Comparison of ENCODE assay signal across 17 cellular contexts in genomic region chr2:43038034-43038719, GRCh38.
DNase-seq lines count a peak whose midpoint lies in the region; ATAC-seq and TF ChIP-seq lines count a peak whose summit lies in the region.
"Had no signal": no experiment of that assay in that cellular context is flagged by ENCODE, and none has a peak within 500 bp of the region (broad histone marks: within the 10 kb centered on the region; RNA-seq: fewer than 3 reads in every experiment).

No MANE protein-coding gene starts in this region.

- DNase-seq in right cardiac atrium: peak in 2 of 3 donors; percentile 51 to 72
- no peak for DNase-seq in Right ventricle myocardium inferior (ENCODE audit: missing footprints)
- DNase-seq in body of pancreas: no peak
- peak in 1 of 2 experiments; percentile 72 for DNase-seq in mesothelial cell of epicardium (ENCODE audit: low spot score in 2 of 2, unreplicated experiment in 2 of 2)
- DNase-seq in foreskin melanocyte: no peak
- no peak for DNase-seq in CD4-positive, alpha-beta memory T cell
- DNase-seq: activated CD4-positive, alpha-beta memory T cell treated with anti-CD3 and anti-CD28 coated beads for 36 hours; brain microvascular endothelial cell; effector memory CD4-positive, alpha-beta T cell; naive B cell; NCI-H1417; NCI-H524; substantia nigra; T-helper 9 cell had no signal

- peaks cover 67% of the 10 kb centered on the region for H3K4me1 Mint-ChIP-seq in mesothelial cell of epicardium
- peaks cover 0 to 4% (median under 1%) of the 10 kb centered on the region in 4 donors for H3K4me1 Mint-ChIP-seq in CD4-positive, alpha-beta memory T cell
- H3K4me1 Mint-ChIP-seq: naive B cell had no signal

- H3K27me3 ChIP-seq in right cardiac atrium (ENCODE audit: control insufficient read depth, insufficient read depth) (no peaks in the 10 kb centered on the region), body of pancreas (no peaks in the 10 kb centered on the region)
- no peaks in the 10 kb centered on the region for H3K27me3 ChIP-seq in CD4-positive, alpha-beta memory T cell (ENCODE audit: insufficient read depth, low read length)
- H3K27me3 ChIP-seq: brain microvascular endothelial cell had no signal

- ATAC-seq in right cardiac atrium: peak in 1 of 2 donors; percentile 31
- no peak for ATAC-seq in Right ventricle myocardium inferior
- ATAC-seq in body of pancreas: peak; percentile 41
- ATAC-seq in HG03378 (IDR thresholded peaks at IDR 0.05; ENCODE audit: unreplicated experiment): no peak
- no peak for ATAC-seq in HG02678 (IDR thresholded peaks at IDR 0.05; ENCODE audit: unreplicated experiment)

- no peaks in the 10 kb centered on the region for H3K9me3 Mint-ChIP-seq in mesothelial cell of epicardium
- H3K9me3 Mint-ChIP-seq in CD4-positive, alpha-beta memory T cell: no peaks in the 10 kb centered on the region
- H3K9me3 Mint-ChIP-seq: activated CD4-positive, alpha-beta memory T cell treated with anti-CD3 and anti-CD28 coated beads for 36 hours; activated T-helper 2 cell treated with anti-CD3 and anti-CD28 coated beads, Interferon-gamma antibody, Interleukin-2, Interleukin-4, amounts not matched to agents 10 μg/mL and 5 μg/mL and 100 μg/mL, durations not matched to agents 14 hours and 24 hours and 36 hours; naive B cell had no signal

- no peak overlapping the region for H3K4me3 ChIP-seq in right cardiac atrium (ENCODE audit: low read length)
- H3K4me3 ChIP-seq in body of pancreas: no peak overlapping the region
- H3K4me3 ChIP-seq in CD4-positive, alpha-beta memory T cell (ENCODE audit: low read length in 2 of 2): no peak overlapping the region

- TF ChIP-seq CTCF in body of pancreas (IDR thresholded peaks at IDR 0.05): no peak
- TF ChIP-seq CTCF in mesothelial cell of epicardium (IDR thresholded peaks at IDR 0.05; ENCODE audit: unreplicated experiment): no peak

- WGBS in right cardiac atrium: 57% methylated on average over 9 of the region's 9 CpGs
- WGBS in body of pancreas, 2 donors: 37 to 50% methylated on average over 6 to 9 of the region's 9 CpGs

- POLR2A ChIA-PET in CD4-positive, alpha-beta memory T cell (lab: Charles Lee; ENCODE audit: partially characterized antibody): no interaction called here

- intact Hi-C loops in right cardiac atrium (cut with DNase I) (loop anchor here in 1 of 4 donors (10.0 kb wide), 1 partner anchor 67 kb away; no protein-coding TSS in a partner anchor), Right ventricle myocardium inferior (cut with DNase I) (no loop called here), body of pancreas (cut with DNase I) (loop anchor here (10.0 kb wide), 1 partner anchor 177 kb away; no protein-coding TSS in a partner anchor)
- intact Hi-C loops in CD4-positive, alpha-beta memory T cell (cut with micrococcal nuclease): no loop called here

- H3K36me3 ChIP-seq in body of pancreas (replicated peaks in 1 of 2; ENCODE audit: insufficient read depth in 1 of 2, low read depth in 2 of 2): no peaks in the 10 kb centered on the region
- H3K36me3 ChIP-seq in CD4-positive, alpha-beta memory T cell (ENCODE audit: insufficient read depth, low read length): no peaks in the 10 kb centered on the region
- H3K36me3 ChIP-seq: brain microvascular endothelial cell had no signal

- H3K4me1 ChIP-seq in right cardiac atrium (ENCODE audit: control insufficient read depth, insufficient read depth, low read length) (no peaks in the 10 kb centered on the region), body of pancreas (peaks cover 7% of the 10 kb centered on the region)
- no peaks in the 10 kb centered on the region for H3K4me1 ChIP-seq in CD4-positive, alpha-beta memory T cell (ENCODE audit: insufficient read depth, low read length)

- no peaks in the 10 kb centered on the region for H3K27me3 Mint-ChIP-seq in mesothelial cell of epicardium (ENCODE audit: low read depth)
- H3K27me3 Mint-ChIP-seq in CD4-positive, alpha-beta memory T cell: no peaks in the 10 kb centered on the region
- H3K27me3 Mint-ChIP-seq: activated CD4-positive, alpha-beta memory T cell treated with anti-CD3 and anti-CD28 coated beads for 36 hours; naive B cell had no signal

- no peaks in the 10 kb centered on the region for H3K36me3 Mint-ChIP-seq in mesothelial cell of epicardium
- H3K36me3 Mint-ChIP-seq in CD4-positive, alpha-beta memory T cell: no peaks in the 10 kb centered on the region
- H3K36me3 Mint-ChIP-seq: activated CD4-positive, alpha-beta memory T cell treated with anti-CD3 and anti-CD28 coated beads for 36 hours; naive B cell had no signal

- CTCF ChIA-PET in CD4-positive, alpha-beta memory T cell (lab: Charles Lee; ENCODE audit: partially characterized antibody): no interaction called here

- H3K4me3 Mint-ChIP-seq in mesothelial cell of epicardium: no peak overlapping the region
- no peak overlapping the region for H3K4me3 Mint-ChIP-seq in CD4-positive, alpha-beta memory T cell
- H3K4me3 Mint-ChIP-seq: activated CD4-positive, alpha-beta memory T cell treated with anti-CD3 and anti-CD28 coated beads for 36 hours; naive B cell had no signal

- H3K9me3 ChIP-seq in right cardiac atrium (ENCODE audit: control insufficient read depth, low read length) (no peaks in the 10 kb centered on the region), body of pancreas (no peaks in the 10 kb centered on the region)
- H3K9me3 ChIP-seq in CD4-positive, alpha-beta memory T cell (ENCODE audit: control insufficient read depth in 1 of 2, low read length in 2 of 2): no peaks in the 10 kb centered on the region

- H3K27ac ChIP-seq in right cardiac atrium (ENCODE audit: low read length): no peak overlapping the region
- peak overlapping the region in 2 of 4 donors; percentile 5 to 21 for H3K27ac ChIP-seq in body of pancreas
- no peak overlapping the region for H3K27ac ChIP-seq in CD4-positive, alpha-beta memory T cell (ENCODE audit: low read depth, low read length)
- H3K27ac ChIP-seq: brain microvascular endothelial cell had no signal

- H3K27ac Mint-ChIP-seq in mesothelial cell of epicardium: peak overlapping the region; percentile 94
- peak overlapping the region in 1 of 7 donors; percentile 13 for H3K27ac Mint-ChIP-seq in CD4-positive, alpha-beta memory T cell
- H3K27ac Mint-ChIP-seq: activated CD4-positive, alpha-beta memory T cell treated with anti-CD3 and anti-CD28 coated beads for 36 hours; activated T-helper 2 cell treated with anti-CD3 and anti-CD28 coated beads, Interferon-gamma antibody, Interleukin-2, Interleukin-4, amounts not matched to agents 10 μg/mL and 5 μg/mL and 100 μg/mL, durations not matched to agents 14 hours and 24 hours and 36 hours had no signal

- TF ChIP-seq POLR2A in body of pancreas (IDR thresholded peaks at IDR 0.05): no peak

Comparison
In these comparisons a context has a peak if more than half of its experiments do, and no peak if none do; other contexts are left out.
1. DNase-seq: peak in right cardiac atrium (2 of 3); none in Right ventricle myocardium inferior (single experiment), body of pancreas (0 of 4), foreskin melanocyte (single experiment) and CD4-positive, alpha-beta memory T cell (0 of 5).